Comparison of ENCODE assay signal across 9 cellular contexts in the genomic region with DNA sequence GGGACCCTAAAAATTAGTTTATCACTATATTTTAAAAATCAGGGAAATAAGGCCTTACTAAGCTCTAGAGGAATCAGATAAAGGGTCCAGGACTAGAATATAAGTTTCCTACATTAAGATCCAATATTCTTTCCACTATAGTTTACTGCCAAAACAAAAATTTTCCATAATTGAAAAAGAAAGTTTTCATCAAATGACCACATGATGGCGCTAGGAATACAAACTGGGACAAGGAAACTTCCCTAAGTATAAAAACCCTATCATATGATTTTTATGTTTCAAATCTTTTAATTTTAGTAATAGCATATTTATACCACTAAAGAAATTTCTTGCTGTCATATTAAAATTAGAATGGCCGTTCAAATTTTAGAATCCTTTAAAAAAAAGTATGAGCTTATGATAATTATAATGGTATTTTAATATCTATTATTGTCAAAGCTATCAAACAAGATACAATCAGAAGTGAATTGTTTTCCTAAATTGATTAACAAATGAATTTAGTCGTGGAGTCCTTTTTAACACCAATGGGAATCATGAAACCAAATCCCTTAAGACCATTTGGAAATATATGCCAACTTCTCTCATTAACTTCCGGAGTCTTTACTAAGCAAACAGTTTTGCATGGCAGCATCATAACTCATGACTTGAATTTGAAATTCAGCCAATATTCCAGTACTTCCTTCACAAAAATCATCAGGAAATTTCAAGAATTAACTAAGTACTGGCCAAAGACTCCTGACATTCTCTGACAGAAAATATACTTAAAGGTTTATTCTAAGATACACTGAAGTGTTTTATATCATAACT.
DNase-seq lines count a peak whose midpoint lies in the region; ATAC-seq and TF ChIP-seq lines count a peak whose summit lies in the region.
"Had no signal": no experiment of that assay in that cellular context is flagged by ENCODE, and none has a peak within 500 bp of the region (broad histone marks: within the 10 kb centered on the region; RNA-seq: fewer than 3 reads in every experiment).

No MANE protein-coding gene starts in this region.

- no peak overlapping the region for H3K4me2 ChIP-seq in skeletal muscle satellite cell (ENCODE audit: low read length)

- no peaks in the 10 kb centered on the region for H3K27me3 ChIP-seq in skeletal muscle satellite cell (ENCODE audit: control insufficient read depth, insufficient read depth, low read length)
- no peaks in the 10 kb centered on the region for H3K27me3 ChIP-seq in CD4-positive, alpha-beta memory T cell (ENCODE audit: insufficient read depth, low read length)
- H3K27me3 ChIP-seq: BLaER1 treated with 17β-estradiol and CSF1 and Interleukin-3, amounts not matched to agents 10 nM and 100 nM had no signal

- H3K27ac ChIP-seq in CD4-positive, alpha-beta memory T cell (ENCODE audit: low read depth, low read length): no peak overlapping the region
- H3K27ac ChIP-seq: BLaER1 treated with 17β-estradiol and CSF1 and Interleukin-3, amounts not matched to agents 10 nM and 100 nM had no signal

- POLR2A ChIA-PET in CD4-positive, alpha-beta memory T cell (lab: Charles Lee; ENCODE audit: partially characterized antibody): no interaction called here

- DNase-seq in NCI-H1436 (lab: John Stamatoyannopoulos, UW) (peak; percentile 20), NCI-H1436 treated with DMSO at 0.1 percent for 48 hours (lab: John Stamatoyannopoulos, UW) (no peak), NCI-H460 (ENCODE audit: extremely low read depth, low read depth) (peak; percentile 41), endothelial cell (ENCODE audit: low spot score) (no peak), activated gamma-delta T cell treated with Interleukin-2 at 50 U/mL for 16 hours (no peak)
- DNase-seq in CD4-positive, alpha-beta memory T cell: no peak

- peak; percentile 87 for TF ChIP-seq CTCF in endothelial cell (IDR thresholded peaks at IDR 0.05; ENCODE audit: unreplicated experiment)

- no peaks in the 10 kb centered on the region for H3K36me3 ChIP-seq in skeletal muscle satellite cell (ENCODE audit: insufficient read depth, low read length)
- H3K36me3 ChIP-seq in CD4-positive, alpha-beta memory T cell (ENCODE audit: insufficient read depth, low read length): no peaks in the 10 kb centered on the region
- H3K36me3 ChIP-seq: BLaER1 treated with 17β-estradiol and CSF1 and Interleukin-3, amounts not matched to agents 10 nM and 100 nM had no signal

- CTCF ChIA-PET in CD4-positive, alpha-beta memory T cell (lab: Charles Lee; ENCODE audit: partially characterized antibody): no interaction called here

- H3K4me1 Mint-ChIP-seq in endothelial cell (ENCODE audit: unreplicated experiment): peaks cover 11% of the 10 kb centered on the region
- no peaks in the 10 kb centered on the region for H3K4me1 Mint-ChIP-seq in CD4-positive, alpha-beta memory T cell

- H3K4me1 ChIP-seq in skeletal muscle satellite cell (ENCODE audit: control insufficient read depth, insufficient read depth, low read length): peaks cover 6% of the 10 kb centered on the region
- no peaks in the 10 kb centered on the region for H3K4me1 ChIP-seq in CD4-positive, alpha-beta memory T cell (ENCODE audit: insufficient read depth, low read length)
- H3K4me1 ChIP-seq: BLaER1 treated with 17β-estradiol and CSF1 and Interleukin-3, amounts not matched to agents 10 nM and 100 nM had no signal

- H3K4me3 Mint-ChIP-seq in endothelial cell (ENCODE audit: unreplicated experiment): no peak overlapping the region
- H3K4me3 Mint-ChIP-seq in CD4-positive, alpha-beta memory T cell: no peak overlapping the region

- H3K27ac Mint-ChIP-seq in endothelial cell (ENCODE audit: unreplicated experiment): no peak overlapping the region
- H3K27ac Mint-ChIP-seq in CD4-positive, alpha-beta memory T cell: no peak overlapping the region

- no peak overlapping the region for H3K4me3 ChIP-seq in skeletal muscle satellite cell (ENCODE audit: low read length)
- no peak overlapping the region for H3K4me3 ChIP-seq in CD4-positive, alpha-beta memory T cell (ENCODE audit: low read length in 2 of 2)
- H3K4me3 ChIP-seq: BLaER1 treated with 17β-estradiol and CSF1 and Interleukin-3, amounts not matched to agents 10 nM and 100 nM had no signal

- no peaks in the 10 kb centered on the region for H3K9me3 ChIP-seq in skeletal muscle satellite cell (replicated peaks; ENCODE audit: low read length)
- no peaks in the 10 kb centered on the region for H3K9me3 ChIP-seq in CD4-positive, alpha-beta memory T cell (ENCODE audit: control insufficient read depth in 1 of 2, low read length in 2 of 2)
- H3K9me3 ChIP-seq: BLaER1 treated with 17β-estradiol and CSF1 and Interleukin-3, amounts not matched to agents 10 nM and 100 nM had no signal

- H3K36me3 Mint-ChIP-seq in endothelial cell (ENCODE audit: low read depth, unreplicated experiment): no peaks in the 10 kb centered on the region
- H3K36me3 Mint-ChIP-seq in CD4-positive, alpha-beta memory T cell: no peaks in the 10 kb centered on the region

- no peaks in the 10 kb centered on the region for H3K27me3 Mint-ChIP-seq in endothelial cell (ENCODE audit: unreplicated experiment)
- peaks cover 0 to 3% of the 10 kb centered on the region in 2 donors for H3K27me3 Mint-ChIP-seq in CD4-positive, alpha-beta memory T cell

- ATAC-seq in GM18907 (IDR thresholded peaks at IDR 0.05; ENCODE audit: unreplicated experiment): no peak

- peak overlapping the region; percentile 16 for H3K9ac ChIP-seq in skeletal muscle satellite cell (ENCODE audit: low read depth, low read length)
- H3K9ac ChIP-seq: BLaER1 treated with 17β-estradiol and CSF1 and Interleukin-3, amounts not matched to agents 10 nM and 100 nM had no signal

- intact Hi-C loops in CD4-positive, alpha-beta memory T cell (cut with micrococcal nuclease): no loop called here

- H3K9me3 Mint-ChIP-seq in endothelial cell (ENCODE audit: unreplicated experiment): no peaks in the 10 kb centered on the region
- H3K9me3 Mint-ChIP-seq in CD4-positive, alpha-beta memory T cell: no peaks in the 10 kb centered on the region

Comparison
In these comparisons a context has a peak if more than half of its experiments do, and no peak if none do; other contexts are left out.
1. DNase-seq: peak in NCI-H1436 (single experiment) and NCI-H460 (single experiment); none in NCI-H1436 treated with DMSO at 0.1 percent for 48 hours (single experiment), endothelial cell (single experiment), activated gamma-delta T cell treated with Interleukin-2 at 50 U/mL for 16 hours (single experiment) and CD4-positive, alpha-beta memory T cell (0 of 5).